In genomic region chr16:71358464-71359031, GRCh38 we compare ENCODE assay signal across 9 cellular contexts. TPM values are rescaled to one million over a fixed set of nuclear protein-coding genes. Genes with fewer than 3 reads are reported as not detected.
DNase-seq lines count a peak whose midpoint lies in the region; ATAC-seq and TF ChIP-seq lines count a peak whose summit lies in the region.
"Had no signal": no experiment of that assay in that cellular context is flagged by ENCODE, and none has a peak within 500 bp of the region (broad histone marks: within the 10 kb centered on the region; RNA-seq: fewer than 3 reads in every experiment).

TSS of gene CALB2 (plus strand) at chr16:71358723. CDS start at chr16:71358793, 70 bp downstream.

- no peaks in the 10 kb centered on the region for H3K9me3 Mint-ChIP-seq in activated T-cell treated with anti-CD3 and anti-CD28 coated beads, Interleukin-2, amount 50 U/mL, for 72 hours
- H3K9me3 Mint-ChIP-seq in nephron progenitor cell, result no peaks in the 10 kb centered on the region
- H3K9me3 Mint-ChIP-seq in stimulated activated naive CD8-positive, alpha-beta T cell treated with anti-CD3 and anti-CD28 coated beads, Interleukin-15, Interleukin-2, amounts not matched to agents 100 ng/mL and 50 ng/mL, for 24 hours, result no peaks in the 10 kb centered on the region
- H3K9me3 Mint-ChIP-seq: IgD-negative memory B cell had no signal

- H3K9ac ChIP-seq in NT2/D1 (ENCODE audit: insufficient read length, low read depth), result peak within 1 kb of the TSS; percentile 68

- peak within 1 kb of the TSS in 1 of 2 donors; percentile 53 for H3K4me3 Mint-ChIP-seq in activated T-cell treated with anti-CD3 and anti-CD28 coated beads, Interleukin-2, amount 50 U/mL, for 72 hours
- H3K4me3 Mint-ChIP-seq in nephron progenitor cell, result peak within 1 kb of the TSS; percentile 70
- peak within 1 kb of the TSS; percentile 32 for H3K4me3 Mint-ChIP-seq in stimulated activated naive CD8-positive, alpha-beta T cell treated with anti-CD3 and anti-CD28 coated beads, Interleukin-15, Interleukin-2, amounts not matched to agents 100 ng/mL and 50 ng/mL, for 24 hours

- no peaks in the 10 kb centered on the region for H3K9me3 ChIP-seq in NT2/D1 (ENCODE audit: insufficient read depth, low read length)

- H3K36me3 Mint-ChIP-seq in activated T-cell treated with anti-CD3 and anti-CD28 coated beads, Interleukin-2, amount 50 U/mL, for 72 hours (ENCODE audit: insufficient read depth in 2 of 2), result no peaks in the 10 kb centered on the region
- no peaks in the 10 kb centered on the region for H3K36me3 Mint-ChIP-seq in nephron progenitor cell (ENCODE audit: low read depth)
- H3K36me3 Mint-ChIP-seq in stimulated activated naive CD8-positive, alpha-beta T cell treated with anti-CD3 and anti-CD28 coated beads, Interleukin-15, Interleukin-2, amounts not matched to agents 100 ng/mL and 50 ng/mL, for 24 hours (ENCODE audit: low read depth), result no peaks in the 10 kb centered on the region
- H3K36me3 Mint-ChIP-seq: IgD-negative memory B cell had no signal

- H3K27me3 Mint-ChIP-seq in activated T-cell treated with anti-CD3 and anti-CD28 coated beads, Interleukin-2, amount 50 U/mL, for 72 hours (ENCODE audit: low read depth), result peaks cover 26% of the 10 kb centered on the region
- H3K27me3 Mint-ChIP-seq in nephron progenitor cell (ENCODE audit: low read depth, poor library complexity), result peaks cover 66% of the 10 kb centered on the region
- peaks cover 20% of the 10 kb centered on the region for H3K27me3 Mint-ChIP-seq in stimulated activated naive CD8-positive, alpha-beta T cell treated with anti-CD3 and anti-CD28 coated beads, Interleukin-15, Interleukin-2, amounts not matched to agents 100 ng/mL and 50 ng/mL, for 24 hours

- H3K27me3 ChIP-seq in NT2/D1 (ENCODE audit: insufficient read depth, insufficient read length), result peaks cover 23% of the 10 kb centered on the region

- peak; percentile 42 for DNase-seq in AG10803 (ENCODE audit: low read depth)
- peak; percentile 40 for DNase-seq in NT2/D1 (ENCODE audit: low read depth, low spot score)
- DNase-seq in activated T-cell treated with anti-CD3 and anti-CD28 coated beads, Interleukin-2, amount 50 U/mL, for 72 hours, result peak; percentile 70 to 81
- peak; percentile 34 for DNase-seq in fibroblast of gingiva (ENCODE audit: low read depth)
- peak; percentile 88 for DNase-seq in nephron progenitor cell

- ATAC-seq in GM18861 (IDR thresholded peaks at IDR 0.05; ENCODE audit: unreplicated experiment) (peak; percentile 84), HG03159 (IDR thresholded peaks at IDR 0.05; ENCODE audit: unreplicated experiment) (peak; percentile 91)
- ATAC-seq in activated T-cell treated with anti-CD3 and anti-CD28 coated beads, Interleukin-2, amount 50 U/mL, for 72 hours (replicated peaks in 1 of 2), result peak; percentile 92 to 93

- no peaks in the 10 kb centered on the region for H3K36me3 ChIP-seq in NT2/D1 (ENCODE audit: insufficient read depth, insufficient read length, low read length)

- H3K4me3 ChIP-seq in AG10803 (ENCODE audit: low read length), result peak within 1 kb of the TSS; percentile 49
- H3K4me3 ChIP-seq in NT2/D1 (ENCODE audit: insufficient read length, low read depth), result peak within 1 kb of the TSS; percentile 44

- no peak within 1 kb of the TSS for H3K27ac Mint-ChIP-seq in activated T-cell treated with anti-CD3 and anti-CD28 coated beads, Interleukin-2, amount 50 U/mL, for 72 hours
- H3K27ac Mint-ChIP-seq in nephron progenitor cell, result no peak within 1 kb of the TSS
- H3K27ac Mint-ChIP-seq in stimulated activated naive CD8-positive, alpha-beta T cell treated with anti-CD3 and anti-CD28 coated beads, Interleukin-15, Interleukin-2, amounts not matched to agents 100 ng/mL and 50 ng/mL, for 24 hours, result no peak within 1 kb of the TSS
- H3K27ac Mint-ChIP-seq: IgD-negative memory B cell had no signal

- peaks cover 4% of the 10 kb centered on the region for H3K4me1 ChIP-seq in NT2/D1 (ENCODE audit: insufficient read depth, insufficient read length)

- peak; percentile 45 for TF ChIP-seq CTCF in AG10803 (conservative IDR thresholded peaks at IDR 0.05; ENCODE audit: low read length)
- TF ChIP-seq CTCF in nephron progenitor cell (IDR thresholded peaks at IDR 0.05), result peak; percentile 92

- H3K4me1 Mint-ChIP-seq in activated T-cell treated with anti-CD3 and anti-CD28 coated beads, Interleukin-2, amount 50 U/mL, for 72 hours (ENCODE audit: low read depth), result no peaks in the 10 kb centered on the region
- peaks cover 5% of the 10 kb centered on the region for H3K4me1 Mint-ChIP-seq in nephron progenitor cell
- H3K4me1 Mint-ChIP-seq in stimulated activated naive CD8-positive, alpha-beta T cell treated with anti-CD3 and anti-CD28 coated beads, Interleukin-15, Interleukin-2, amounts not matched to agents 100 ng/mL and 50 ng/mL, for 24 hours (ENCODE audit: low read depth), result peaks cover 4% of the 10 kb centered on the region

RNA-seq across cellular contexts. Expression of gene CALB2, which starts in this region (rescaled TPM):
- not detected for total RNA-seq in activated T-cell treated with anti-CD3 and anti-CD28 coated beads, Interleukin-2, amount 50 U/mL, for 72 hours

Comparison
In these comparisons a context has a peak if more than half of its experiments do, and no peak if none do; other contexts are left out.
1. Peak in every context shown above with its lines: DNase-seq, ATAC-seq and H3K4me3 ChIP-seq.
2. Peak in DNase-seq and ATAC-seq in activated T-cell treated with anti-CD3 and anti-CD28 coated beads, Interleukin-2, amount 50 U/mL, for 72 hours; RNA of the gene not detected or under 1 TPM.
3. DNase-seq: peak in every context shown above with its lines; median percentile 88 in nephron progenitor cell; 76 in activated T-cell treated with anti-CD3 and anti-CD28 coated beads, Interleukin-2, amount 50 U/mL, for 72 hours; 42 in AG10803; 40 in NT2/D1; 34 in fibroblast of gingiva.